18 cellular contexts compared by ENCODE assay signal in the genomic region with DNA sequence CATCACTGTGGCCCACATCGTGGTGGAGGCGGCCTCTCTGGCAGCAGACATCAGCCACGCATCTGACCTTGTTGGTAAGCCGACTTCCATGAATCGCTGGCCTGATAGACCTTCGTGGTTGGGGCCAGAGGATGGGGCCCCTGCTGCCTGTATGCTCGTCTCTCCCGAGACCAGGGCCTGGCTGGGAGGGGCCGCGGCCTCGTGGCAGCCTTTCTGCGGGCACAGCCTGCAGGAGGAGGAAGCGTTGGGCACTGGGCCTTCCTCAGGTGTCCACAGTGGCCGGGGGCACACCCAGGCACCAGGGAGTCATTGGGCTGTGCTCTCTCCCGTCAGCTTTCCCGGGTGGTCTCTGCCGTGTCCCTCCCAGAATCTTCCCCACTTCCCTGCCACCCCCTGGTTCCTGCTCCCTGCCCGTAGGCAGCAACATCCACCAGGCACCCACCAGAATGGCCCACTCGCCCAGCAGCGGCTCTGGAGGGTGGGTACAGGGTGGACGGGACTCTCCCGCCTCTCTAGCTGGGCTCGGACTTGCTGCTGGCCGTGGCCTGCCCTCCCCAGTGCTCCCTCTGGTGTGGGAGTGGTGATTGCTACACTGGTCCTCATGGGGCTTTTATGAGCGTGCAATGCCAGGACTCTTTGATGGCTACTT. TPM values are rescaled to one million over a fixed set of nuclear protein-coding genes. Genes with fewer than 3 reads are reported as not detected.
DNase-seq lines count a peak whose midpoint lies in the region; ATAC-seq and TF ChIP-seq lines count a peak whose summit lies in the region.
"Had no signal": no experiment of that assay in that cellular context is flagged by ENCODE, and none has a peak within 500 bp of the region (broad histone marks: within the 10 kb centered on the region; RNA-seq: fewer than 3 reads in every experiment).

No MANE protein-coding gene starts in this region.

- H3K4me1 Mint-ChIP-seq in T-helper 17 cell: peaks cover 3% of the 10 kb centered on the region
- H3K4me1 Mint-ChIP-seq in osteocyte (ENCODE audit: unreplicated experiment): peaks cover 12% of the 10 kb centered on the region
- H3K4me1 Mint-ChIP-seq in activated CD4-positive, alpha-beta T cell treated with anti-CD3 and anti-CD28 coated beads, Interleukin-2, amount 10 ng/mL, durations not matched to agents 7 days and 5 days: peaks cover 13% of the 10 kb centered on the region
- H3K4me1 Mint-ChIP-seq: GM23338 had no signal

- no peak overlapping the region for H3K4me3 ChIP-seq in fibroblast of villous mesenchyme (ENCODE audit: low read depth, low read length)
- H3K4me3 ChIP-seq: GM23338 had no signal

- ATAC-seq in T-helper 17 cell: no peak
- no peak for ATAC-seq in GM21619 (IDR thresholded peaks at IDR 0.05; ENCODE audit: unreplicated experiment)
- ATAC-seq: GM23338, HCT116 had no signal

- H3K27me3 Mint-ChIP-seq in T-helper 17 cell (no peaks in the 10 kb centered on the region), osteocyte (ENCODE audit: unreplicated experiment) (no peaks in the 10 kb centered on the region)
- no peaks in the 10 kb centered on the region for H3K27me3 Mint-ChIP-seq in activated CD4-positive, alpha-beta T cell treated with anti-CD3 and anti-CD28 coated beads, Interleukin-2, amount 10 ng/mL, durations not matched to agents 7 days and 5 days

- no peaks in the 10 kb centered on the region for H3K9me3 ChIP-seq in T-helper 17 cell (ENCODE audit: control insufficient read depth, low read length, poor library complexity, severe bottlenecking)
- H3K9me3 ChIP-seq: BE2C had no signal

- peak overlapping the region; percentile 43 for H3K4me3 Mint-ChIP-seq in T-helper 17 cell
- no peak overlapping the region for H3K4me3 Mint-ChIP-seq in osteocyte (ENCODE audit: unreplicated experiment)
- H3K4me3 Mint-ChIP-seq in activated CD4-positive, alpha-beta T cell treated with anti-CD3 and anti-CD28 coated beads, Interleukin-2, amount 10 ng/mL, durations not matched to agents 7 days and 5 days: no peak overlapping the region
- H3K4me3 Mint-ChIP-seq: CD14-positive monocyte; CD4-positive, alpha-beta memory T cell; GM23338; HFFc6 had no signal

- no peak for DNase-seq in T-helper 17 cell
- peak; percentile 17 for DNase-seq in fibroblast of villous mesenchyme (ENCODE audit: low read depth)
- DNase-seq in osteocyte (ENCODE audit: extremely low spot score, unreplicated experiment): peak; percentile 81
- DNase-seq in central memory CD4-positive, alpha-beta T cell: no peak
- DNase-seq in activated CD4-positive, alpha-beta T cell treated with anti-CD3 and anti-CD28 coated beads, Interleukin-2, amount 10 ng/mL, durations not matched to agents 7 days and 5 days: no peak
- DNase-seq in activated effector memory CD4-positive, alpha-beta T cell treated with Interleukin-2 at 50 U/mL for 16 hours: no peak
- DNase-seq: ACHN; BE2C; CD4-positive, alpha-beta memory T cell; DMS153; DMS79; GDM1; H7; HFFc6 had no signal

- H3K27ac Mint-ChIP-seq in T-helper 17 cell: no peak overlapping the region
- H3K27ac Mint-ChIP-seq in osteocyte (ENCODE audit: unreplicated experiment): no peak overlapping the region
- no peak overlapping the region for H3K27ac Mint-ChIP-seq in activated CD4-positive, alpha-beta T cell treated with anti-CD3 and anti-CD28 coated beads, Interleukin-2, amount 10 ng/mL, durations not matched to agents 7 days and 5 days
- H3K27ac Mint-ChIP-seq: GM23338, HFFc6 had no signal

- CTCF ChIA-PET in activated CD4-positive, alpha-beta T cell treated with anti-CD3 and anti-CD28 coated beads, Interleukin-2, amount 10 ng/mL, durations not matched to agents 7 days and 5 days (lab: Charles Lee): interaction anchor here (1.2 kb wide), 1 partner anchor 9 kb away, joined by 3 read pairs; no protein-coding TSS in a partner anchor

- H3K36me3 Mint-ChIP-seq in T-helper 17 cell (ENCODE audit: low read depth) (peaks cover 4% of the 10 kb centered on the region), osteocyte (ENCODE audit: unreplicated experiment) (peaks cover 9% of the 10 kb centered on the region)
- H3K36me3 Mint-ChIP-seq in activated CD4-positive, alpha-beta T cell treated with anti-CD3 and anti-CD28 coated beads, Interleukin-2, amount 10 ng/mL, durations not matched to agents 7 days and 5 days (ENCODE audit: low read depth): peaks cover 6% of the 10 kb centered on the region

- no peak for TF ChIP-seq CTCF in fibroblast of villous mesenchyme (IDR thresholded peaks at IDR 0.05; ENCODE audit: insufficient read depth, low read depth, low read length)
- TF ChIP-seq CTCF in osteocyte (IDR thresholded peaks at IDR 0.05): no peak

- POLR2A ChIA-PET in activated CD4-positive, alpha-beta T cell treated with anti-CD3 and anti-CD28 coated beads, Interleukin-2, amount 10 ng/mL, durations not matched to agents 7 days and 5 days (lab: Charles Lee): no interaction called here

- no peaks in the 10 kb centered on the region for H3K9me3 Mint-ChIP-seq in osteocyte (ENCODE audit: unreplicated experiment)
- H3K9me3 Mint-ChIP-seq in activated CD4-positive, alpha-beta T cell treated with anti-CD3 and anti-CD28 coated beads, Interleukin-2, amount 10 ng/mL, durations not matched to agents 7 days and 5 days: no peaks in the 10 kb centered on the region
- H3K9me3 Mint-ChIP-seq: CD4-positive, alpha-beta memory T cell; GM23338; HFFc6 had no signal

RNA-seq across cellular contexts. Expression of gene E4F1, which starts 6.3 kb away (rescaled TPM):
- 10 to 100 TPM; 32.0 to 33.6 TPM for total RNA-seq in T-helper 17 cell
- total RNA-seq in fibroblast of villous mesenchyme: 25.9 and 32.5 TPM in 2 replicates
- total RNA-seq in osteocyte: 24.3 and 26.9 TPM in 2 replicates
- 10 to 100 TPM; 28.8 to 32.6 TPM for total RNA-seq in activated CD4-positive, alpha-beta T cell treated with anti-CD3 and anti-CD28 coated beads, Interleukin-2, amount 10 ng/mL, durations not matched to agents 7 days and 5 days

RNA-seq across cellular contexts. Expression of gene DNASE1L2, which starts 6.5 kb away (rescaled TPM):
- total RNA-seq in T-helper 17 cell: under 1 TPM; 0.37 to 0.42 TPM
- 0.64 and 0.86 TPM in 2 replicates for total RNA-seq in fibroblast of villous mesenchyme
- total RNA-seq in osteocyte: 1.2 and 1.7 TPM in 2 replicates
- total RNA-seq in activated CD4-positive, alpha-beta T cell treated with anti-CD3 and anti-CD28 coated beads, Interleukin-2, amount 10 ng/mL, durations not matched to agents 7 days and 5 days: 1 to 10 TPM; 2.0 to 3.4 TPM
- total RNA-seq: GM23338 had no signal

RNA-seq across cellular contexts. Expression of gene PGP, which starts 15.1 kb away (rescaled TPM):
- total RNA-seq in T-helper 17 cell: 1 to 10 TPM; 7.8 to 9.2 TPM
- total RNA-seq in fibroblast of villous mesenchyme: 20.3 TPM in 2 replicates
- total RNA-seq in osteocyte: 14.1 and 15.0 TPM in 2 replicates
- total RNA-seq in activated CD4-positive, alpha-beta T cell treated with anti-CD3 and anti-CD28 coated beads, Interleukin-2, amount 10 ng/mL, durations not matched to agents 7 days and 5 days: 10 to 100 TPM; 19.4 to 22.9 TPM

RNA-seq across cellular contexts. Expression of gene BRICD5, which starts 19.1 kb away (rescaled TPM):
- 1 to 10 TPM; 2.6 to 4.0 TPM for total RNA-seq in T-helper 17 cell
- 1.6 and 1.7 TPM in 2 replicates for total RNA-seq in fibroblast of villous mesenchyme
- total RNA-seq in osteocyte: 6.6 and 10.1 TPM in 2 replicates
- 10 to 100 TPM; 13.9 to 17.4 TPM for total RNA-seq in activated CD4-positive, alpha-beta T cell treated with anti-CD3 and anti-CD28 coated beads, Interleukin-2, amount 10 ng/mL, durations not matched to agents 7 days and 5 days

RNA-seq across cellular contexts. Expression of gene ECI1, which starts 21.7 kb away (rescaled TPM):
- total RNA-seq in T-helper 17 cell: 10 to 100 TPM; 15.2 TPM
- total RNA-seq in fibroblast of villous mesenchyme: 40.2 and 50.9 TPM in 2 replicates
- 46.4 and 48.1 TPM in 2 replicates for total RNA-seq in osteocyte
- total RNA-seq in activated CD4-positive, alpha-beta T cell treated with anti-CD3 and anti-CD28 coated beads, Interleukin-2, amount 10 ng/mL, durations not matched to agents 7 days and 5 days: 10 to 100 TPM; 30.8 to 42.5 TPM

Comparison
In these comparisons a context has a peak if more than half of its experiments do, and no peak if none do; other contexts are left out.
1. DNase-seq: peak in fibroblast of villous mesenchyme (single experiment) and osteocyte (single experiment); none in T-helper 17 cell (0 of 3), central memory CD4-positive, alpha-beta T cell (single experiment), activated CD4-positive, alpha-beta T cell treated with anti-CD3 and anti-CD28 coated beads, Interleukin-2, amount 10 ng/mL, durations not matched to agents 7 days and 5 days (single experiment) and activated effector memory CD4-positive, alpha-beta T cell treated with Interleukin-2 at 50 U/mL for 16 hours (single experiment).